ENCODE assay signal across 8 cellular contexts in the genomic region with DNA sequence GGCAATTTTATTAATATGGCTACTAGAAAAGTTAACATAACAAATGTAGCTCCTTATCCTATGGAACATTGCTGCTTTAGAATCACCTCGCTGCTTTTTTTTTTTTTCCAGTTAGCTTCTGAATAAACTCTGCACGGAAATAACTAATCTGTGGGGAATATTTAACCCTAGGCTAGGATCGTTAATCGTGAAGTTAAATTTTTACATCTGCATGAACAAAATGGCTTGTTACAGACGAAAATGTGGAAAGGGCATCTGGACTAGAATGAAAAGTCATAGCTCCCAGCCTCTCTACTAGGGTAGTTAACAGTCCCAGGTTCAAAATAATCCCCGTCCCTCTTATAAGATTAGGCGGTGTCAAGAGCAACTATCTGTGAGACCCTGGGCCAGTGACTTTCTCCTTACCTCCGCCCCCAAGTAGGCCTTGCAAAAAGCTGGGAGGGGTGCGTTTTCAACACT. TPM values are rescaled to one million over a fixed set of nuclear protein-coding genes. Genes with fewer than 3 reads are reported as not detected.
A peak's percentile ranks its signal among the peaks of the same experiment; 100 is the strongest.
DNase-seq lines count a peak whose midpoint lies in the region; ATAC-seq and TF ChIP-seq lines count a peak whose summit lies in the region.

No MANE protein-coding gene starts in this region.

- no peaks in the 10 kb centered on the region for H3K9me3 Mint-ChIP-seq in activated CD4-positive, alpha-beta T cell treated with anti-CD3 and anti-CD28 coated beads for 36 hours (ENCODE audit: low read depth)

- H3K9me3 ChIP-seq in RWPE2 (ENCODE audit: severe bottlenecking) (no peaks in the 10 kb centered on the region), fibroblast of lung (ENCODE audit: control insufficient read depth, insufficient read depth, low read depth, low read length) (no peaks in the 10 kb centered on the region), psoas muscle (no peaks in the 10 kb centered on the region)

- H3K9ac ChIP-seq in fibroblast of lung (ENCODE audit: insufficient read depth, low read length) = peak overlapping the region; percentile 74

- H3K4me2 ChIP-seq in fibroblast of lung (ENCODE audit: extremely low read depth, insufficient read depth, low read length) = peak overlapping the region; percentile 76

- no peaks in the 10 kb centered on the region for H4K20me1 ChIP-seq in fibroblast of lung (ENCODE audit: control insufficient read depth, extremely low read depth, insufficient read depth, low read length)

- H3K4me1 ChIP-seq in RWPE2 (ENCODE audit: insufficient read depth, poor library complexity, severe bottlenecking) (peaks cover 51% of the 10 kb centered on the region), fibroblast of lung (ENCODE audit: control insufficient read depth, extremely low read depth, insufficient read depth, low read length) (no peaks in the 10 kb centered on the region), psoas muscle (peaks cover 30% of the 10 kb centered on the region)

- peak overlapping the region; percentile 66 for H3K4me3 Mint-ChIP-seq in activated CD4-positive, alpha-beta T cell treated with anti-CD3 and anti-CD28 coated beads for 36 hours

- H3K4me3 ChIP-seq in RWPE2 (ENCODE audit: severe bottlenecking) = peak overlapping the region; percentile 59
- H3K4me3 ChIP-seq in fibroblast of lung (replicated peaks in 1 of 4; ENCODE audit: control extremely low read depth in 1 of 4, insufficient read depth in 1 of 4, low read depth in 3 of 4, low read length in 4 of 4) = peak overlapping the region; percentile 62 to 70 (median 63)
- H3K4me3 ChIP-seq in psoas muscle = peak overlapping the region; percentile 89

- whole genome bisulfite sequencing in psoas muscle, 3 donors = 9 to 12% (median 9%) methylated on average over 9 of the region's 9 CpGs

- H3K79me2 ChIP-seq in fibroblast of lung (ENCODE audit: control insufficient read depth, insufficient read depth, low read length) = no peaks in the 10 kb centered on the region

- H3K27ac ChIP-seq in RWPE2 (ENCODE audit: poor library complexity, severe bottlenecking) (peak overlapping the region; percentile 100), fibroblast of lung (ENCODE audit: insufficient read depth, low read length) (peak overlapping the region; percentile 41), psoas muscle (peak overlapping the region; percentile 97)

- DNase-seq in activated CD4-positive, alpha-beta T cell treated with anti-CD3 and anti-CD28 coated beads for 36 hours = no peak
- DNase-seq in activated CD4-positive, alpha-beta T cell treated with anti-CD3 and anti-CD28 coated beads, Interleukin-2, amount 50 U/mL, for 4 hours = no peak
- no peak for DNase-seq in RWPE2 (ENCODE audit: low spot score)
- peak in 1 of 2 donors; percentile 25 for DNase-seq in fibroblast of lung (ENCODE audit: low read depth in 2 of 2)
- no peak for DNase-seq in psoas muscle
- no peak for DNase-seq in LoVo (ENCODE audit: low spot score)
- DNase-seq in iPS-NIHi11 (ENCODE audit: low spot score) = no peak

- intact Hi-C loops in activated CD4-positive, alpha-beta T cell treated with anti-CD3 and anti-CD28 coated beads for 36 hours (cut with DNase I, micrococcal nuclease) = loop anchor here (1.0 to 5.0 kb wide), 7 partner anchors 74 to 368 kb away; partner anchors contain the start of gene KIF3A (in 1 of the 2)
- intact Hi-C loops in psoas muscle (cut with DNase I) = loop anchor here in 1 of 2 donors (5.0 kb wide), 1 partner anchor 77 kb away; the partner anchor contains the start of gene SLC22A4

- CTCF ChIA-PET in activated CD4-positive, alpha-beta T cell treated with anti-CD3 and anti-CD28 coated beads for 36 hours (lab: Charles Lee) = interaction anchor here (0.6 to 2.0 kb wide), 16 partner anchors 11 to 200 kb away, joined by 3 to 11 read pairs (median 3); partner anchors contain the start of gene SLC22A4

- no peaks in the 10 kb centered on the region for H3K36me3 Mint-ChIP-seq in activated CD4-positive, alpha-beta T cell treated with anti-CD3 and anti-CD28 coated beads for 36 hours (ENCODE audit: low read depth)

- ATAC-seq in activated CD4-positive, alpha-beta T cell treated with anti-CD3 and anti-CD28 coated beads for 36 hours = no peak
- ATAC-seq in RWPE2 (ENCODE audit: low read depth) = no peak; the same call in 2 of the 3 replicates
- ATAC-seq in psoas muscle = no peak
- no peak for ATAC-seq in HG03045 (IDR thresholded peaks at IDR 0.05; ENCODE audit: unreplicated experiment)

- TF ChIP-seq CTCF in RWPE2 (IDR thresholded peaks at IDR 0.05; ENCODE audit: poor library complexity, severe bottlenecking) (no peak), fibroblast of lung (conservative IDR thresholded peaks at IDR 0.05 in 1 of 2, IDR thresholded peaks at IDR 0.05 in 1 of 2; ENCODE audit: low read depth in 1 of 2, low read length in 2 of 2) (no peak), psoas muscle (IDR thresholded peaks at IDR 0.05) (no peak)

- peak overlapping the region; percentile 72 for H3K27ac Mint-ChIP-seq in activated CD4-positive, alpha-beta T cell treated with anti-CD3 and anti-CD28 coated beads for 36 hours

- H3K27me3 Mint-ChIP-seq in activated CD4-positive, alpha-beta T cell treated with anti-CD3 and anti-CD28 coated beads for 36 hours = no peaks in the 10 kb centered on the region

- POLR2A ChIA-PET in activated CD4-positive, alpha-beta T cell treated with anti-CD3 and anti-CD28 coated beads for 36 hours (lab: Charles Lee) = interaction anchor here (0.6 to 1.3 kb wide), 4 partner anchors 76 to 652 kb away, joined by 3 to 5 read pairs (median 4); no protein-coding TSS in a partner anchor

- H3K27me3 ChIP-seq in RWPE2 (ENCODE audit: insufficient read depth, poor library complexity, severe bottlenecking) (no peaks in the 10 kb centered on the region), fibroblast of lung (ENCODE audit: control insufficient read depth, insufficient read depth, low read length) (no peaks in the 10 kb centered on the region), psoas muscle (ENCODE audit: insufficient read depth in 3 of 3, low read length in 2 of 3) (no peaks in the 10 kb centered on the region)

- peak overlapping the region; percentile 83 for H2AFZ ChIP-seq in fibroblast of lung (ENCODE audit: low read length)

- H3K36me3 ChIP-seq in RWPE2 (ENCODE audit: low read depth) = peaks cover 36% of the 10 kb centered on the region
- no peaks in the 10 kb centered on the region for H3K36me3 ChIP-seq in fibroblast of lung (ENCODE audit: control insufficient read depth, insufficient read depth, low read length)
- peaks cover 0 to 20% of the 10 kb centered on the region in 2 donors for H3K36me3 ChIP-seq in psoas muscle (ENCODE audit: insufficient read depth in 1 of 2, low read depth in 1 of 2)

- peaks cover 24% of the 10 kb centered on the region for H3K4me1 Mint-ChIP-seq in activated CD4-positive, alpha-beta T cell treated with anti-CD3 and anti-CD28 coated beads for 36 hours

RNA-seq across cellular contexts. Expression of gene SLC22A5, which starts 0.5 kb away (rescaled TPM):
- 1 to 10 TPM; 3.7 to 4.9 TPM for total RNA-seq in activated CD4-positive, alpha-beta T cell treated with anti-CD3 and anti-CD28 coated beads for 36 hours
- total RNA-seq in fibroblast of lung (7.7 and 8.8 TPM in 2 replicates), psoas muscle (100 to 1,000 TPM in 1 of 4 donors, 10 to 100 TPM in 3; 26.6 to 145 (median 74.7) TPM)
- polyA plus RNA-seq in fibroblast of lung (3.4 and 8.2 TPM in 2 replicates), psoas muscle (10 to 100 TPM; 37.7 to 93.7 (median 60.6) TPM)
- polyA plus RNA-seq in fibroblast of lung (2012) = 2.1 and 3.3 TPM in 2 replicates
- polyA minus RNA-seq in fibroblast of lung (ENCODE audit: low replicate concordance) = 35.8 and 42.9 TPM in 2 replicates

Comparison
In these comparisons a context has a peak if more than half of its experiments do, and no peak if none do; other contexts are left out.
1. H3K27ac ChIP-seq: peak in every context shown above with its lines; median percentile 100 in RWPE2; 97 in psoas muscle; 41 in fibroblast of lung.